ENCODE assay signal across 22 cellular contexts in the genomic region with DNA sequence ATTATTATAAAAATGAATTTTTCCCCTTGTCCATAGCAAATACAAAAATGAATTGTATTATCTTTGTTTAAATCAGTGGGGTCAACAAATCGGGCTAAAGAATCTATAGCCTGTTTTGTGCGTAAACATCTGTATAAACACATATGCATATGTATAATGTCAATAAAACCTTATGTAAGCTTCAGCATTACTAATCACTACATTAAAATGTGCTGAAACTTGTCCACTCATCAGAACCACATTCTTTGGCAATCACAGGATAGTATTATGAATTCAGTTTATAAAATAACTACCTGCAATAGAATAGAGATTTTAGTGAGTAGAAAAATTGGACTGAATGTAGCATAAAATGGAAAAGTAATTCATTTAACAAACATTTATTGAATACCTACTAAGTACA.
"Had no signal": no experiment of that assay in that cellular context is flagged by ENCODE, and none has a peak within 500 bp of the region (broad histone marks: within the 10 kb centered on the region; RNA-seq: fewer than 3 reads in every experiment).

No MANE protein-coding gene starts in this region.

- H3K27ac Mint-ChIP-seq: effector memory CD8-positive, alpha-beta T cell; memory B cell; natural killer cell; stimulated activated effector memory CD8-positive, alpha-beta T cell treated with anti-CD3 and anti-CD28 coated beads, Interleukin-12 subunit alpha, Interleukin-12 subunit beta, amount 100 ng/mL, for 72 hours; type B pancreatic cell had no signal

- H3K4me1 ChIP-seq: gastroesophageal sphincter, lower lobe of right lung, psoas muscle, sigmoid colon, stomach, thyroid gland had no signal

- H3K4me3 Mint-ChIP-seq: effector memory CD8-positive, alpha-beta T cell; memory B cell; natural killer cell; stimulated activated effector memory CD8-positive, alpha-beta T cell treated with anti-CD3 and anti-CD28 coated beads, Interleukin-12 subunit alpha, Interleukin-12 subunit beta, amount 100 ng/mL, for 72 hours; type B pancreatic cell had no signal

- ATAC-seq: effector memory CD8-positive, alpha-beta T cell; gastroesophageal sphincter; left ventricle myocardium superior; lower lobe of right lung; natural killer cell; psoas muscle; right cardiac atrium; stimulated activated effector memory CD8-positive, alpha-beta T cell treated with anti-CD3 and anti-CD28 coated beads, Interleukin-12 subunit alpha, Interleukin-12 subunit beta, amount 100 ng/mL, for 72 hours had no signal

- DNase-seq: effector memory CD8-positive, alpha-beta T cell; left ventricle myocardium superior; lower lobe of right lung; natural killer cell; occipital lobe; ovary; posterior cingulate gyrus; psoas muscle; right cardiac atrium; sigmoid colon; stimulated activated CD4-positive, alpha-beta T cell treated with anti-CD3 and anti-CD28 coated beads, Interleukin-2, amount 100 ng/mL, for 24 hours; stimulated activated CD4-positive, alpha-beta T cell treated with anti-CD3 and anti-CD28 coated beads, Interleukin-4, amount 100 ng/mL, for 24 hours; stimulated activated naive CD4-positive, alpha-beta T cell treated with Interleukin-2 at 50 U/mL for 16 hours; stomach; thyroid gland had no signal

- H3K4me3 ChIP-seq: coronary artery, gastroesophageal sphincter, lower lobe of right lung, ovary, psoas muscle, sigmoid colon, stomach, thyroid gland had no signal

- H3K27me3 Mint-ChIP-seq: memory B cell, type B pancreatic cell had no signal

- H3K27ac ChIP-seq: coronary artery, gastroesophageal sphincter, lower lobe of right lung, ovary, psoas muscle, sigmoid colon, stomach, thyroid gland had no signal

- FAIRE-seq: endometrium, keratinocyte had no signal

- H3K36me3 ChIP-seq: gastroesophageal sphincter, lower lobe of right lung, ovary, sigmoid colon, stomach, thyroid gland had no signal

- H3K27me3 ChIP-seq: gastroesophageal sphincter, ovary, sigmoid colon, stomach, thyroid gland had no signal

- H3K4me1 Mint-ChIP-seq: memory B cell; natural killer cell; stimulated activated effector memory CD8-positive, alpha-beta T cell treated with anti-CD3 and anti-CD28 coated beads, Interleukin-12 subunit alpha, Interleukin-12 subunit beta, amount 100 ng/mL, for 72 hours had no signal

- H3K9me3 ChIP-seq: ovary, thyroid gland had no signal

- H3K36me3 Mint-ChIP-seq: stimulated activated effector memory CD8-positive, alpha-beta T cell treated with anti-CD3 and anti-CD28 coated beads, Interleukin-12 subunit alpha, Interleukin-12 subunit beta, amount 100 ng/mL, for 72 hours had no signal
